In genomic region chr22:23751441-23751996, GRCh38 we compare ENCODE assay signal across 8 cellular contexts. TPM values are rescaled to one million over a fixed set of nuclear protein-coding genes. Genes with fewer than 3 reads are reported as not detected.
A peak's percentile ranks its signal among the peaks of the same experiment; 100 is the strongest.
DNase-seq lines count a peak whose midpoint lies in the region; ATAC-seq and TF ChIP-seq lines count a peak whose summit lies in the region.

No MANE protein-coding gene starts in this region.

- no peak for TF ChIP-seq RAD21 in IMR-90 (IDR thresholded peaks at IDR 0.05; ENCODE audit: low read length)

- H3K56ac ChIP-seq in IMR-90 (ENCODE audit: extremely low read depth, insufficient read depth, low read length): peak overlapping the region; percentile 72

- TF ChIP-seq POLR2A in IMR-90 (IDR thresholded peaks at IDR 0.05; ENCODE audit: low read depth, low read length) (no peak), breast epithelium (IDR thresholded peaks at IDR 0.05) (no peak), testis (IDR thresholded peaks at IDR 0.05) (no peak)

- peaks cover 12 to 30% of the 10 kb centered on the region in 2 experiments for H3K79me1 ChIP-seq in IMR-90 (ENCODE audit: low read depth in 1 of 2, low read length in 2 of 2)

- 45% methylated on average over 2 of the region's 22 CpGs; no CpG with 5 or more reads in 1 of the 2 experiments for WGBS in IMR-90 (ENCODE audit: extremely low coverage in 2 of 2, insufficient read length in 1 of 2), 2 experiments
- 25 to 38% methylated on average over 16 to 22 of the region's 22 CpGs for WGBS in testis, 2 donors

- no peak for DNase-seq in T-helper 2 cell treated with Interferon-gamma antibody and Interleukin-4, amounts not matched to agents 5 μg/mL and 100 μg/mL, for 36 hours (ENCODE audit: low spot score)
- DNase-seq in T-helper 2 cell (no peak), IMR-90 (no peak), breast epithelium (ENCODE audit: low spot score in 2 of 2) (no peak), left colon (peak in 1 of 2 donors; percentile 55), testis (peak; percentile 62), activated gamma-delta T cell (lab: John Stamatoyannopoulos, UW) (no peak), GM13976 (ENCODE audit: low spot score) (no peak)

- H3K4me3 Mint-ChIP-seq in T-helper 2 cell treated with Interferon-gamma antibody and Interleukin-4, amounts not matched to agents 5 μg/mL and 100 μg/mL, for 36 hours: peak overlapping the region; percentile 68

- peaks cover 4% of the 10 kb centered on the region for H3K4me1 ChIP-seq in IMR-90 (ENCODE audit: control insufficient read depth, insufficient read depth, low read length)
- H3K4me1 ChIP-seq in breast epithelium: no peaks in the 10 kb centered on the region
- H3K4me1 ChIP-seq in testis: peaks cover 5% of the 10 kb centered on the region

- POLR2A ChIA-PET in IMR-90 (lab: Charles Lee; ENCODE audit: unreplicated experiment): no interaction called here

- in situ Hi-C loops in IMR-90 (cut with MboI; ENCODE audit: low sequenced_read_pairs): no loop called here
- in situ Hi-C loops in GM13976 (cut with MboI; ENCODE audit: low sequenced_read_pairs, unreplicated experiment): no loop called here

- H2AK9ac ChIP-seq in IMR-90 (replicated peaks; ENCODE audit: low read depth, low read length, poor library complexity): peak overlapping the region; percentile 74

- H4K8ac ChIP-seq in IMR-90 (ENCODE audit: low read depth in 2 of 2, low read length in 2 of 2): peak overlapping the region; percentile 98 to 99

- H3K4me2 ChIP-seq in IMR-90 (ENCODE audit: low read depth, low read length): peak overlapping the region; percentile 91

- H3K4me3 ChIP-seq in IMR-90 (ENCODE audit: insufficient read depth, low read depth, low read length): peak overlapping the region; percentile 85
- H3K4me3 ChIP-seq in breast epithelium: peak overlapping the region; percentile 64 to 83 (median 73)
- H3K4me3 ChIP-seq in testis: peak overlapping the region; percentile 64 to 81

- H2BK5ac ChIP-seq in IMR-90 (ENCODE audit: low read depth, low read length, poor library complexity, severe bottlenecking): peak overlapping the region; percentile 90

- H3K14ac ChIP-seq in IMR-90 (replicated peaks; ENCODE audit: low read depth, low read length): peak overlapping the region; percentile 100

- H3K4ac ChIP-seq in IMR-90 (ENCODE audit: low read depth, low read length): peak overlapping the region; percentile 100

- no peak overlapping the region for H2BK120ac ChIP-seq in IMR-90 (ENCODE audit: low read depth, low read length)

- H3K27me3 ChIP-seq in IMR-90 (ENCODE audit: control insufficient read depth, insufficient read depth, low read length): no peaks in the 10 kb centered on the region
- H3K27me3 ChIP-seq in breast epithelium: no peaks in the 10 kb centered on the region
- no peaks in the 10 kb centered on the region for H3K27me3 ChIP-seq in testis

- peaks cover 11% of the 10 kb centered on the region for H3K4me1 Mint-ChIP-seq in T-helper 2 cell treated with Interferon-gamma antibody and Interleukin-4, amounts not matched to agents 5 μg/mL and 100 μg/mL, for 36 hours (ENCODE audit: low read depth)

- H2AFZ ChIP-seq in IMR-90 (replicated peaks; ENCODE audit: low read length, poor library complexity): peak overlapping the region; percentile 100

- peak overlapping the region; percentile 92 for H4K5ac ChIP-seq in IMR-90 (ENCODE audit: low read depth, low read length)

- no peaks in the 10 kb centered on the region for H3K9me3 Mint-ChIP-seq in T-helper 2 cell treated with Interferon-gamma antibody and Interleukin-4, amounts not matched to agents 5 μg/mL and 100 μg/mL, for 36 hours

- ATAC-seq in IMR-90 (ENCODE audit: low read depth) (peak; percentile 42), left colon (peak; percentile 33)

- H3K36me3 ChIP-seq in IMR-90 (ENCODE audit: control insufficient read depth, insufficient read depth, low read length) (no peaks in the 10 kb centered on the region), breast epithelium (no peaks in the 10 kb centered on the region), testis (ENCODE audit: low read depth, missing control alignments) (no peaks in the 10 kb centered on the region)

- H2BK15ac ChIP-seq in IMR-90 (ENCODE audit: low read depth, low read length): peak overlapping the region; percentile 12; the same call in 1 of the 3 replicates

- no TSS peak for BruUV-seq in IMR-90 (replicated peaks; lab: Mats Ljungman, UMichigan)

- intact Hi-C loops in IMR-90 (cut with micrococcal nuclease) (no loop called here), breast epithelium (cut with DNase I; ENCODE audit: low total_unique reads) (no loop called here), left colon (cut with DNase I, micrococcal nuclease) (no loop called here), testis (cut with DNase I; ENCODE audit: low total_unique reads) (no loop called here)

- TF ChIP-seq CTCF in IMR-90 (conservative IDR thresholded peaks at IDR 0.05; ENCODE audit: low read depth, low read length) (no peak), breast epithelium (IDR thresholded peaks at IDR 0.05) (no peak), testis (IDR thresholded peaks at IDR 0.05) (no peak), GM13976 (IDR thresholded peaks at IDR 0.05; ENCODE audit: borderline replicate concordance, control extremely low read depth, extremely low read depth, insufficient read depth, missing control alignments) (no peak)

- peaks cover 2% of the 10 kb centered on the region for H3K36me3 Mint-ChIP-seq in T-helper 2 cell treated with Interferon-gamma antibody and Interleukin-4, amounts not matched to agents 5 μg/mL and 100 μg/mL, for 36 hours (ENCODE audit: low read depth)

- H3K9me1 ChIP-seq in IMR-90 (ENCODE audit: insufficient read depth, low read length): peaks cover 5% of the 10 kb centered on the region

- CTCF ChIA-PET in IMR-90 (lab: Yijun Ruan, JAX): no interaction called here

- H4K20me1 ChIP-seq in IMR-90 (ENCODE audit: insufficient read depth, low read length): no peaks in the 10 kb centered on the region

- H4K91ac ChIP-seq in IMR-90 (ENCODE audit: insufficient read depth, low read depth, low read length): peak overlapping the region; percentile 93

- no peak overlapping the region; the same call in 1 of the 2 replicates for H3K18ac ChIP-seq in IMR-90 (ENCODE audit: low read depth, low read length)

- H3K27ac ChIP-seq in IMR-90 (ENCODE audit: insufficient read depth, low read length) (peak overlapping the region; percentile 95), breast epithelium (peak overlapping the region; percentile 95), testis (peak overlapping the region; percentile 60 to 88)

- H3K23ac ChIP-seq in IMR-90 (ENCODE audit: low read depth, low read length): peak overlapping the region; percentile 97; the same call in 1 of the 2 replicates

- peak overlapping the region; percentile 97 for H3K9ac ChIP-seq in IMR-90 (ENCODE audit: low read depth, low read length)

- dilution Hi-C loops in IMR-90 (cut with HindIII; ENCODE audit: low sequenced_read_pairs, unreplicated experiment): no loop called here

- no peak overlapping the region for H2BK20ac ChIP-seq in IMR-90 (ENCODE audit: low read depth, low read length)

- H3K9me3 ChIP-seq in IMR-90 (ENCODE audit: control insufficient read depth, insufficient read depth, low read length): no peaks in the 10 kb centered on the region
- no peaks in the 10 kb centered on the region for H3K9me3 ChIP-seq in breast epithelium
- H3K9me3 ChIP-seq in testis: no peaks in the 10 kb centered on the region

- H2AK5ac ChIP-seq in IMR-90 (ENCODE audit: low read depth, low read length): peak overlapping the region; percentile 95

- H3K27me3 Mint-ChIP-seq in T-helper 2 cell treated with Interferon-gamma antibody and Interleukin-4, amounts not matched to agents 5 μg/mL and 100 μg/mL, for 36 hours (ENCODE audit: low read depth): peaks cover 4% of the 10 kb centered on the region

- peak overlapping the region; percentile 45 for H3K27ac Mint-ChIP-seq in T-helper 2 cell treated with Interferon-gamma antibody and Interleukin-4, amounts not matched to agents 5 μg/mL and 100 μg/mL, for 36 hours

RNA-seq across cellular contexts. Expression of gene ZNF70, which starts 0.6 kb away (rescaled TPM):
- total RNA-seq in IMR-90 (2012; rRNA removed) (3.9 and 4.3 TPM in 2 replicates), breast epithelium (1 to 10 TPM; 3.2 to 4.6 (median 4.1) TPM), left colon (1 to 10 TPM; 3.7 to 3.8 TPM), testis (1 to 10 TPM; 7.2 to 8.7 TPM)
- polyA plus RNA-seq in IMR-90 (2012; rRNA removed) (1.8 and 2.3 TPM in 2 replicates), testis (ENCODE audit: insufficient read depth, low read depth, low replicate concordance) (2.9 TPM)
- polyA plus RNA-seq in IMR-90 (2012; cell fraction: cytosol; rRNA removed): 0.92 and 1.1 TPM in 2 replicates
- polyA plus RNA-seq in IMR-90 (2012; cell fraction: nucleus; rRNA removed; ENCODE audit: low replicate concordance): 2.0 and 2.7 TPM in 2 replicates

RNA-seq across cellular contexts. Expression of gene VPREB3, which starts 2.7 kb away (rescaled TPM):
- total RNA-seq in IMR-90 (2012; rRNA removed): not detected in 2 replicates
- polyA plus RNA-seq in IMR-90 (2012; rRNA removed): not detected in 2 replicates
- not detected in 2 replicates for polyA plus RNA-seq in IMR-90 (2012; cell fraction: cytosol; rRNA removed)
- polyA plus RNA-seq in IMR-90 (2012; cell fraction: nucleus; rRNA removed; ENCODE audit: low replicate concordance): not detected in 2 replicates
- total RNA-seq in breast epithelium: not detected
- 1 to 10 TPM in 1 of 2 donors, under 1 TPM in 1; 0.61 to 1.1 TPM for total RNA-seq in left colon
- under 1 TPM in 1 of 2 donors, not detected in 1; 0.68 TPM for total RNA-seq in testis
- polyA plus RNA-seq in testis (ENCODE audit: insufficient read depth, low read depth, low replicate concordance): 1.2 TPM

RNA-seq across cellular contexts. Expression of gene C22orf15, which starts 11.3 kb away (rescaled TPM):
- total RNA-seq in IMR-90 (2012; rRNA removed) (1.7 and 2.3 TPM in 2 replicates), breast epithelium (not detected), left colon (not detected), testis (1 to 10 TPM in 1 of 2 donors, under 1 TPM in 1; 0.68 to 2.4 TPM)
- polyA plus RNA-seq in IMR-90 (2012; rRNA removed) (3.1 and 3.5 TPM in 2 replicates), testis (ENCODE audit: insufficient read depth, low read depth, low replicate concordance) (8.8 TPM)
- polyA plus RNA-seq in IMR-90 (2012; cell fraction: cytosol; rRNA removed): 4.2 and 4.6 TPM in 2 replicates
- 7.1 and 11.0 TPM in 2 replicates for polyA plus RNA-seq in IMR-90 (2012; cell fraction: nucleus; rRNA removed; ENCODE audit: low replicate concordance)

RNA-seq across cellular contexts. Expression of gene CHCHD10, which starts 16.3 kb away (rescaled TPM):
- 1.4 and 2.2 TPM in 2 replicates for total RNA-seq in IMR-90 (2012; rRNA removed)
- 10.8 and 11.2 TPM in 2 replicates for polyA plus RNA-seq in IMR-90 (2012; rRNA removed)
- polyA plus RNA-seq in IMR-90 (2012; cell fraction: cytosol; rRNA removed): 3.3 and 4.8 TPM in 2 replicates
- 1.6 and 4.7 TPM in 2 replicates for polyA plus RNA-seq in IMR-90 (2012; cell fraction: nucleus; rRNA removed; ENCODE audit: low replicate concordance)
- 10 to 100 TPM in 2 of 3 donors, 1 to 10 TPM in 1; 5.6 to 22.8 (median 21.4) TPM for total RNA-seq in breast epithelium
- 100 to 1,000 TPM; 413 to 538 TPM for total RNA-seq in left colon
- total RNA-seq in testis: 10 to 100 TPM; 24.0 to 30.2 TPM
- polyA plus RNA-seq in testis (ENCODE audit: insufficient read depth, low read depth, low replicate concordance): 74.8 TPM

RNA-seq across cellular contexts. Expression of gene MMP11, which starts 21.1 kb away (rescaled TPM):
- total RNA-seq in IMR-90 (2012; rRNA removed): 1.4 and 2.2 TPM in 2 replicates
- 5.9 and 6.0 TPM in 2 replicates for polyA plus RNA-seq in IMR-90 (2012; rRNA removed)
- polyA plus RNA-seq in IMR-90 (2012; cell fraction: cytosol; rRNA removed): 6.5 and 10.3 TPM in 2 replicates
- 5.3 and 10.6 TPM in 2 replicates for polyA plus RNA-seq in IMR-90 (2012; cell fraction: nucleus; rRNA removed; ENCODE audit: low replicate concordance)
- 1 to 10 TPM; 1.9 to 6.2 (median 4.8) TPM for total RNA-seq in breast epithelium
- 1 to 10 TPM; 1.6 to 4.6 TPM for total RNA-seq in left colon
- 10 to 100 TPM; 32.4 to 36.1 TPM for total RNA-seq in testis
- polyA plus RNA-seq in testis (ENCODE audit: insufficient read depth, low read depth, low replicate concordance): 13.6 TPM
